Comparison of ENCODE assay signal across 17 cellular contexts in genomic region chr16:22670044-22670536, GRCh38.
DNase-seq lines count a peak whose midpoint lies in the region; ATAC-seq, FAIRE-seq and TF ChIP-seq lines count a peak whose summit lies in the region.
"Had no signal": no experiment of that assay in that cellular context is flagged by ENCODE, and none has a peak within 500 bp of the region (broad histone marks: within the 10 kb centered on the region; RNA-seq: fewer than 3 reads in every experiment).

No MANE protein-coding gene starts in this region.

- no peaks in the 10 kb centered on the region for H3F3A ChIP-seq in Loucy (ENCODE audit: low read depth)

- no peak for FAIRE-seq in H1 (lab: Jason Lieb, UNC)
- FAIRE-seq: GM18507 had no signal

- H3K36me3 ChIP-seq in Loucy (ENCODE audit: insufficient read depth, low read length) (no peaks in the 10 kb centered on the region), H1 (ENCODE audit: control insufficient read depth in 2 of 4, insufficient read depth in 4 of 4, low read length in 3 of 4) (no peaks in the 10 kb centered on the region), neuron (ENCODE audit: insufficient read depth, low read length) (no peaks in the 10 kb centered on the region), MG63 (no peaks in the 10 kb centered on the region)
- H3K36me3 ChIP-seq: esophagus muscularis mucosa, lower lobe of right lung, thoracic aorta had no signal

- TF ChIP-seq CTCF in Loucy (conservative IDR thresholded peaks at IDR 0.05; ENCODE audit: low read length) (no peak), H1 (IDR thresholded peaks at IDR 0.05; ENCODE audit: control extremely low read depth in 1 of 3, insufficient read depth in 1 of 3, low read depth in 1 of 3, low read length in 3 of 3) (no peak), GM10248 (IDR thresholded peaks at IDR 0.05; ENCODE audit: control extremely low read depth, extremely low read depth, low read depth, missing control alignments) (no peak)

- no peak overlapping the region for H4K8ac ChIP-seq in H1 (ENCODE audit: extremely low read depth, insufficient read depth, low read length)

- H3K27me3 ChIP-seq in Loucy (ENCODE audit: insufficient read depth, low read length, poor library complexity, severe bottlenecking) = no peaks in the 10 kb centered on the region
- peaks cover 0 to 3% (median 1%) of the 10 kb centered on the region in 4 experiments; a peak in 1 of 7 replicates for H3K27me3 ChIP-seq in H1 (replicated peaks in 1 of 4; ENCODE audit: control insufficient read depth in 3 of 4, extremely low read depth in 1 of 4, insufficient read depth in 3 of 4, low read length in 3 of 4)
- H3K27me3 ChIP-seq in neuron (ENCODE audit: insufficient read depth, low read length) = no peaks in the 10 kb centered on the region
- H3K27me3 ChIP-seq in MG63 = peaks cover 16% of the 10 kb centered on the region
- H3K27me3 ChIP-seq: esophagus muscularis mucosa had no signal

- H3K9me2 ChIP-seq in Loucy (replicated peaks; ENCODE audit: low read depth, low read length) = no peaks in the 10 kb centered on the region

- peak overlapping the region; percentile 86 for H3K18ac ChIP-seq in H1 (ENCODE audit: extremely low read depth, low read length)

- peaks cover 7% of the 10 kb centered on the region for H3K4me1 ChIP-seq in Loucy (ENCODE audit: insufficient read depth, low read length, poor library complexity, severe bottlenecking)
- peaks cover 0 to 6% (median 1%) of the 10 kb centered on the region in 4 experiments; a peak in 2 of 7 replicates for H3K4me1 ChIP-seq in H1 (replicated peaks in 1 of 4; ENCODE audit: control insufficient read depth in 3 of 4, insufficient read depth in 4 of 4, low read length in 3 of 4)
- H3K4me1 ChIP-seq in neuron (ENCODE audit: insufficient read depth, low read length) = no peaks in the 10 kb centered on the region
- H3K4me1 ChIP-seq: lower lobe of right lung had no signal

- H4K20me1 ChIP-seq in Loucy (ENCODE audit: insufficient read depth, low read length, poor library complexity, severe bottlenecking) (no peaks in the 10 kb centered on the region), H1 (replicated peaks in 1 of 2; ENCODE audit: control insufficient read depth in 1 of 2, insufficient read depth in 2 of 2, low read length in 2 of 2) (no peaks in the 10 kb centered on the region)

- peak overlapping the region; percentile 84 for H2AFZ ChIP-seq in Loucy (ENCODE audit: low read length)
- peak overlapping the region; percentile 60 for H2AFZ ChIP-seq in H1 (ENCODE audit: low read length)
- H2AFZ ChIP-seq in neuron (ENCODE audit: low read depth, low read length) = peak overlapping the region; percentile 38

- H3K14ac ChIP-seq in H1 (ENCODE audit: insufficient read length) = no peak overlapping the region

- H4K91ac ChIP-seq in H1 (replicated peaks; ENCODE audit: insufficient read length, low read length) = no peak overlapping the region

- H2BK12ac ChIP-seq in H1 (ENCODE audit: low read depth, low read length) = peak overlapping the region; percentile 65; the same call in 1 of the 2 replicates

- no peak overlapping the region for H3K27ac ChIP-seq in H1 (ENCODE audit: low read depth, low read length)
- H3K27ac ChIP-seq: esophagus muscularis mucosa, lower lobe of right lung, thoracic aorta had no signal

- 0 out of 2 replicates have a peak overlapping the region, but pooled peaks have one; percentile 35 for H2BK5ac ChIP-seq in H1 (ENCODE audit: low read depth, low read length)

- no peak overlapping the region for H3K56ac ChIP-seq in H1 (replicated peaks; ENCODE audit: insufficient read length, low read depth, low read length)

- no peaks in the 10 kb centered on the region for H3K79me2 ChIP-seq in Loucy (ENCODE audit: insufficient read depth, low read length)
- no peaks in the 10 kb centered on the region for H3K79me2 ChIP-seq in H1 (ENCODE audit: control insufficient read depth in 1 of 2, insufficient read depth in 2 of 2, low read length in 2 of 2)

- no peaks in the 10 kb centered on the region for H3K9me3 ChIP-seq in Loucy (ENCODE audit: insufficient read depth, low read depth, low read length)
- H3K9me3 ChIP-seq in H1 (ENCODE audit: insufficient read depth in 2 of 2, low read depth in 1 of 2, low read length in 1 of 2) = no peaks in the 10 kb centered on the region
- no peaks in the 10 kb centered on the region for H3K9me3 ChIP-seq in neuron (ENCODE audit: low read length)
- no peaks in the 10 kb centered on the region for H3K9me3 ChIP-seq in MG63
- H3K9me3 ChIP-seq: esophagus muscularis mucosa, lower lobe of right lung, thoracic aorta had no signal

- peak; percentile 27 for DNase-seq in D341Med (ENCODE audit: low spot score)
- no peak for DNase-seq in H1 (ENCODE audit: low read depth in 1 of 2, low spot score in 2 of 2)
- no peak for DNase-seq in MG63
- no peak for DNase-seq in NCI-H1048 (lab: John Stamatoyannopoulos, UW)
- no peak for DNase-seq in GM10248 (ENCODE audit: extremely low spot score)
- DNase-seq: activated naive CD4-positive, alpha-beta T cell; effector CD8-positive, alpha-beta T cell; lower lobe of right lung; NCI-H510A treated with DMSO at 0.1 percent for 48 hours; Right ventricle myocardium superior; T-helper 1 cell had no signal

- no peak for TF ChIP-seq EP300 in H1 (IDR thresholded peaks at IDR 0.05; ENCODE audit: borderline replicate concordance in 1 of 2, low read depth in 2 of 2, low read length in 2 of 2)

- H3K9ac ChIP-seq in Loucy (ENCODE audit: low read depth, low read length, poor library complexity, severe bottlenecking) (no peak overlapping the region), H1 (replicated peaks in 1 of 4; ENCODE audit: extremely low read depth in 1 of 4, low read depth in 3 of 4, low read length in 3 of 4) (no peak overlapping the region)

- peak in 1 of 2 experiments; percentile 3; a peak in 1 of 4 replicates for TF ChIP-seq RAD21 in H1 (IDR thresholded peaks at IDR 0.05 in 1 of 2, conservative IDR thresholded peaks at IDR 0.05 in 1 of 2; ENCODE audit: low read depth in 2 of 2, low read length in 2 of 2)

- peak overlapping the region; percentile 25 for H3K4me3 ChIP-seq in Loucy (ENCODE audit: low read length, poor library complexity, severe bottlenecking)
- H3K4me3 ChIP-seq in H1 (ENCODE audit: extremely low read depth in 1 of 4, insufficient read depth in 2 of 4, low read depth in 3 of 4, low read length in 4 of 4) = no peak overlapping the region; a peak in 1 of 8 replicates
- peak overlapping the region; percentile 21 for H3K4me3 ChIP-seq in neuron (ENCODE audit: low read length)
- no peak overlapping the region for H3K4me3 ChIP-seq in MG63
- H3K4me3 ChIP-seq: esophagus muscularis mucosa, lower lobe of right lung had no signal

- peak overlapping the region; percentile 3; the same call in 1 of the 2 replicates for H2BK15ac ChIP-seq in H1 (ENCODE audit: low read length)

- no peaks in the 10 kb centered on the region for H3K23me2 ChIP-seq in H1 (ENCODE audit: low read depth, low read length)

- CTCF ChIA-PET in H1 (lab: Charles Lee; ENCODE audit: partially characterized antibody) (interaction anchor here (0.6 to 1.4 kb wide), 6 partner anchors 14 to 230 kb away, joined by 3 to 5 read pairs (median 4); no protein-coding TSS in a partner anchor), GM10248 (lab: Yijun Ruan, JAX) (interaction anchor here (1.4 kb wide), 1 partner anchor 15 kb away, joined by 5 read pairs; no protein-coding TSS in a partner anchor)

- TF ChIP-seq POLR2A in H1 (IDR thresholded peaks at IDR 0.05; ENCODE audit: control extremely low read depth in 1 of 2, low read depth in 2 of 2, low read length in 2 of 2) = no peak

- POLR2A ChIA-PET in H1 (lab: Charles Lee; ENCODE audit: partially characterized antibody) = interaction anchor here (0.6 kb wide), 1 partner anchor 15 kb away, joined by 3 read pairs; no protein-coding TSS in a partner anchor
- POLR2A ChIA-PET in GM10248 (lab: Yijun Ruan, JAX) = no interaction called here

- ATAC-seq in GM19324 (IDR thresholded peaks at IDR 0.05; ENCODE audit: low FRiP score, unreplicated experiment) = no peak

- H3K4me2 ChIP-seq in Loucy (ENCODE audit: low read depth, low read length, poor library complexity, severe bottlenecking) (peak overlapping the region; percentile 40), H1 (ENCODE audit: insufficient read depth in 1 of 2, low read depth in 2 of 2, low read length in 2 of 2) (0 out of 4 replicates have a peak overlapping the region, but pooled peaks of 1 of the 2 experiments have one; percentile 25)

- H3K23ac ChIP-seq in H1 (ENCODE audit: insufficient read length) = no peak overlapping the region

- WGBS in H1 (ENCODE audit: extremely low coverage in 1 of 2, insufficient coverage in 1 of 2, insufficient read length in 1 of 2, insufficient replicate concordance in 2 of 2, low coverage in 1 of 2, low lambda C conversion rate in 2 of 2, missing lambda C conversion rate in 1 of 2), 2 experiments = 93% methylated on average over 8 of the region's 8 CpGs; no CpG with 5 or more reads in 1 of the 2 experiments

- H2BK120ac ChIP-seq in H1 (replicated peaks; ENCODE audit: low read depth, low read length) = no peak overlapping the region

- peak overlapping the region; percentile 82; the same call in 1 of the 2 replicates for H2AK5ac ChIP-seq in H1 (ENCODE audit: low read depth, low read length)

- peak overlapping the region; percentile 18 for H2BK20ac ChIP-seq in H1 (ENCODE audit: low read length)

- no peak overlapping the region for H3K4ac ChIP-seq in H1 (replicated peaks; ENCODE audit: insufficient read length, low read depth, low read length)

- H3K79me1 ChIP-seq in H1 (ENCODE audit: low read depth, low read length) = no peaks in the 10 kb centered on the region

- no peak overlapping the region for H4K5ac ChIP-seq in H1 (ENCODE audit: insufficient read length, low read depth, low read length)

TF ChIP-seq in H1, 55 proteins besides CTCF, POLR2A, EP300 and RAD21:
- TF ChIP-seq E2F6 (IDR thresholded peaks at IDR 0.05) (peak; percentile 94), TBP (IDR thresholded peaks at IDR 0.05; ENCODE audit: low read depth, low read length) (no peak)
- TF ChIP-seq, protein P1, sequence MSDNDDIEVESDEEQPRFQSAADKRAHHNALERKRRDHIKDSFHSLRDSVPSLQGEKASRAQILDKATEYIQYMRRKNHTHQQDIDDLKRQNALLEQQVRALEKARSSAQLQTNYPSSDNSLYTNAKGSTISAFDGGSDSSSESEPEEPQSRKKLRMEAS (IDR thresholded peaks at IDR 0.05) = peak; percentile 58; the same call in 1 of the 2 replicates
TF ChIP-seq in H1: peak in this region for 2.

Comparison
In these comparisons a context has a peak if more than half of its experiments do, and no peak if none do; other contexts are left out.
1. H3K4me3 ChIP-seq: peak in Loucy (single experiment) and neuron (single experiment); none in H1 (0 of 4) and MG63 (single experiment).
2. Peak in every context shown above with its lines, with median percentiles within 50 percentile points of each other: H2AFZ ChIP-seq.